Comparison of ENCODE assay signal across 8 cellular contexts in genomic region chr20:63635431-63636141, GRCh38. TPM values are rescaled to one million over a fixed set of nuclear protein-coding genes. Genes with fewer than 3 reads are reported as not detected.
A peak's percentile ranks its signal among the peaks of the same experiment; 100 is the strongest.
DNase-seq lines count a peak whose midpoint lies in the region; ATAC-seq and TF ChIP-seq lines count a peak whose summit lies in the region.

No MANE protein-coding gene starts in this region.

- H3K9me3 Mint-ChIP-seq in osteocyte (ENCODE audit: unreplicated experiment), result no peaks in the 10 kb centered on the region

- H3K4me3 Mint-ChIP-seq in osteocyte (ENCODE audit: unreplicated experiment), result no peak overlapping the region

- H4K20me1 ChIP-seq in OCI-LY3 (ENCODE audit: insufficient read depth, low read length), result no peaks in the 10 kb centered on the region
- H4K20me1 ChIP-seq in smooth muscle cell (ENCODE audit: low read depth), result no peaks in the 10 kb centered on the region

- H3K27ac Mint-ChIP-seq in osteocyte (ENCODE audit: unreplicated experiment), result no peak overlapping the region

- TF ChIP-seq CTCF in OCI-LY3 (IDR thresholded peaks at IDR 0.05; ENCODE audit: low read depth, low read length) (no peak), spleen (IDR thresholded peaks at IDR 0.05 in 8 of 11, conservative IDR thresholded peaks at IDR 0.05 in 3 of 11) (no peak), osteocyte (IDR thresholded peaks at IDR 0.05) (no peak), smooth muscle cell (IDR thresholded peaks at IDR 0.05; ENCODE audit: borderline replicate concordance, insufficient read depth, poor library complexity, severe bottlenecking) (no peak)

- TF ChIP-seq POLR2A in spleen (IDR thresholded peaks at IDR 0.05), result peak in 1 of 3 donors; percentile 3

- peaks cover 18% of the 10 kb centered on the region for H3K4me1 ChIP-seq in OCI-LY3 (ENCODE audit: low read length)
- H3K4me1 ChIP-seq in spleen, result peaks cover 37 to 97% (median 79%) of the 10 kb centered on the region in 6 donors
- peaks cover 4% of the 10 kb centered on the region for H3K4me1 ChIP-seq in smooth muscle cell (ENCODE audit: low read depth)

- no peak overlapping the region for H3K27ac ChIP-seq in OCI-LY3 (ENCODE audit: low read length)
- peak overlapping the region; percentile 73 to 100 (median 91) for H3K27ac ChIP-seq in spleen
- no peak overlapping the region for H3K27ac ChIP-seq in smooth muscle cell (ENCODE audit: low read depth)

- peak; percentile 51 for ATAC-seq in GM18517 (IDR thresholded peaks at IDR 0.05; ENCODE audit: unreplicated experiment)

- H3K4me2 ChIP-seq in OCI-LY3 (ENCODE audit: low read length) (peak overlapping the region; percentile 55), smooth muscle cell (no peak overlapping the region)

- H3K27me3 ChIP-seq in OCI-LY3 (ENCODE audit: low read depth, low read length) (no peaks in the 10 kb centered on the region), spleen (replicated peaks in 1 of 7) (no peaks in the 10 kb centered on the region), smooth muscle cell (ENCODE audit: low read depth) (no peaks in the 10 kb centered on the region)

- no peaks in the 10 kb centered on the region for H3K9me3 ChIP-seq in OCI-LY3 (ENCODE audit: insufficient read depth, low read length)
- no peaks in the 10 kb centered on the region for H3K9me3 ChIP-seq in spleen
- no peaks in the 10 kb centered on the region for H3K9me3 ChIP-seq in smooth muscle cell (replicated peaks; ENCODE audit: low read depth)

- no peaks in the 10 kb centered on the region for H3K36me3 ChIP-seq in OCI-LY3 (replicated peaks; ENCODE audit: low read depth, low read length)
- no peaks in the 10 kb centered on the region for H3K36me3 ChIP-seq in spleen
- H3K36me3 ChIP-seq in smooth muscle cell (ENCODE audit: low read depth), result no peaks in the 10 kb centered on the region

- H3K27me3 Mint-ChIP-seq in osteocyte (ENCODE audit: unreplicated experiment), result no peaks in the 10 kb centered on the region

- no peak overlapping the region for H3K9ac ChIP-seq in OCI-LY3 (ENCODE audit: low read length)
- H3K9ac ChIP-seq in smooth muscle cell (ENCODE audit: low read depth), result no peak overlapping the region

- peak overlapping the region; percentile 86 for H2AFZ ChIP-seq in OCI-LY3 (ENCODE audit: low read depth, low read length)
- H2AFZ ChIP-seq in smooth muscle cell (ENCODE audit: low read depth), result no peak overlapping the region

- DNase-seq in activated T-helper 1 cell treated with Interleukin-2 at 50 U/mL for 16 hours (ENCODE audit: low read depth) (peak; percentile 68), spleen (peak; percentile 95), osteocyte (ENCODE audit: extremely low spot score, unreplicated experiment) (no peak), iPS-NIHi11 (ENCODE audit: low spot score) (no peak), NCI-H2081 (lab: John Stamatoyannopoulos, UW) (no peak), smooth muscle cell (lab: John Stamatoyannopoulos, UW; ENCODE audit: unreplicated experiment) (no peak)

- peaks cover 2% of the 10 kb centered on the region for H3K4me1 Mint-ChIP-seq in osteocyte (ENCODE audit: unreplicated experiment)

- H3K79me2 ChIP-seq in OCI-LY3 (ENCODE audit: low read length) (no peaks in the 10 kb centered on the region), smooth muscle cell (ENCODE audit: low read depth) (no peaks in the 10 kb centered on the region)

- intact Hi-C loops in spleen (cut with DNase I; ENCODE audit: low total_unique reads), result no loop called here

- H3K36me3 Mint-ChIP-seq in osteocyte (ENCODE audit: unreplicated experiment), result no peaks in the 10 kb centered on the region

- 26 to 51% (median 47%) methylated on average over 14 to 15 of the region's 15 CpGs for WGBS in spleen, 5 donors
- 89% methylated on average over 15 of the region's 15 CpGs for WGBS in smooth muscle cell (ENCODE audit: low lambda C conversion rate)

- H3F3A ChIP-seq in smooth muscle cell (ENCODE audit: low read depth), result no peaks in the 10 kb centered on the region

- H3K4me3 ChIP-seq in OCI-LY3 (ENCODE audit: low read length) (no peak overlapping the region), spleen (peak overlapping the region in 4 of 8 donors; percentile 4 to 55 (median 10)), smooth muscle cell (no peak overlapping the region)

RNA-seq across cellular contexts. Expression of gene GMEB2, which starts 8.7 kb away (rescaled TPM):
- 10 to 100 TPM; 11.1 to 15.0 (median 13.9) TPM for total RNA-seq in spleen
- polyA plus RNA-seq in spleen, result 10 to 100 TPM in 2 of 3 donors, 1 to 10 TPM in 1; 8.6 to 12.9 (median 10.4) TPM
- 10.9 and 12.1 TPM in 2 replicates for total RNA-seq in osteocyte
- 8.9 and 9.7 TPM in 2 replicates for total RNA-seq in smooth muscle cell
- polyA plus RNA-seq in smooth muscle cell, result 11.3 and 14.4 TPM in 2 replicates

RNA-seq across cellular contexts. Expression of gene STMN3, which starts 17.6 kb away (rescaled TPM):
- total RNA-seq in spleen, result 10 to 100 TPM; 16.1 to 57.0 (median 44.0) TPM
- 10 to 100 TPM; 21.2 to 38.9 (median 24.6) TPM for polyA plus RNA-seq in spleen
- total RNA-seq in osteocyte, result 32.0 and 33.2 TPM in 2 replicates
- total RNA-seq in smooth muscle cell, result 4.8 and 6.9 TPM in 2 replicates
- polyA plus RNA-seq in smooth muscle cell, result 10.8 and 12.1 TPM in 2 replicates

RNA-seq across cellular contexts. Expression of gene RTEL1, which starts 22.5 kb away (rescaled TPM):
- 10 to 100 TPM; 36.4 to 49.8 (median 43.2) TPM for total RNA-seq in spleen
- 10 to 100 TPM in 2 of 3 donors, 1 to 10 TPM in 1; 7.3 to 23.1 (median 19.1) TPM for polyA plus RNA-seq in spleen
- total RNA-seq in osteocyte, result 34.1 and 35.5 TPM in 2 replicates
- total RNA-seq in smooth muscle cell, result 14.2 and 33.0 TPM in 2 replicates
- polyA plus RNA-seq in smooth muscle cell, result 10.4 and 12.2 TPM in 2 replicates

Comparison
In these comparisons a context has a peak if more than half of its experiments do, and no peak if none do; other contexts are left out.
1. H3K27ac ChIP-seq: peak in spleen (8 of 8); none in OCI-LY3 (single experiment) and smooth muscle cell (single experiment).
2. DNase-seq: peak in activated T-helper 1 cell treated with Interleukin-2 at 50 U/mL for 16 hours (single experiment) and spleen (single experiment); none in osteocyte (single experiment), iPS-NIHi11 (single experiment), NCI-H2081 (0 of 2) and smooth muscle cell (single experiment).